31 cellular contexts compared by ENCODE assay signal in the genomic region with DNA sequence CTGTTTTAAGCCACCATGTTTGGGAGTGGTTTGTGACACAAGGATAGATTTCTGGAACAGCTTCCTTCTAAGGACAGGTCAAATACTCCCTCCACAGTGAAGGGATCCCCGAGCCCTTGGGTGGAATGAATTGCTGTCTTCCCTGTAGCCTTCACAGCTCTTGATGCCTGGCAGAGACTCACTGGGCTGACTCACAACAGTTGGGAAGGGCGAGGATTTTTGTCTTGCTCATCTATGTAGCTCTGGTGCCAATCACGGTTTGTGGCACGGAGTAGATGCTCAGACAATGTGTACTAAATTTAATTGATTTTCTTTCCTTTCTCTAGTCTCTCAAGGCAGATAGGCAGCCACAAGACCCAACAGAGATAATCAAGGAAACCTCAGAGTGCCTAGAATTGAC.
"Had no signal": no experiment of that assay in that cellular context is flagged by ENCODE, and none has a peak within 500 bp of the region (broad histone marks: within the 10 kb centered on the region; RNA-seq: fewer than 3 reads in every experiment).

No MANE protein-coding gene starts in this region.

- H3K27ac ChIP-seq: neutrophil, ovary, prostate gland, thoracic aorta, WERI-Rb-1 had no signal

- ATAC-seq: effector memory CD8-positive, alpha-beta T cell; left colon; sciatic nerve; stimulated activated effector memory CD8-positive, alpha-beta T cell treated with anti-CD3 and anti-CD28 coated beads, Interleukin-12 subunit alpha, Interleukin-12 subunit beta, amount 100 ng/mL, for 72 hours had no signal

- H3K27me3 ChIP-seq: neutrophil, ovary had no signal

- H3K36me3 ChIP-seq: neutrophil, ovary, prostate gland, thoracic aorta, WERI-Rb-1 had no signal

- H3K27me3 Mint-ChIP-seq: effector memory CD8-positive, alpha-beta T cell; stimulated activated naive CD8-positive, alpha-beta T cell treated with anti-CD3 and anti-CD28 coated beads, Interleukin-15, Interleukin-2, amounts not matched to agents 100 ng/mL and 50 ng/mL, for 24 hours had no signal

- H3K4me3 Mint-ChIP-seq: mesothelial cell of epicardium; naive B cell; nephron progenitor cell; stimulated activated effector memory CD8-positive, alpha-beta T cell treated with anti-CD3 and anti-CD28 coated beads, Interleukin-12 subunit alpha, Interleukin-12 subunit beta, amount 100 ng/mL, for 72 hours; stimulated activated naive CD8-positive, alpha-beta T cell treated with anti-CD3 and anti-CD28 coated beads, Interleukin-15, Interleukin-2, amounts not matched to agents 100 ng/mL and 50 ng/mL, for 24 hours had no signal

- H3K36me3 Mint-ChIP-seq: mesothelial cell of epicardium, naive B cell had no signal

- H3K27ac Mint-ChIP-seq: activated T-helper 2 cell treated with anti-CD3 and anti-CD28 coated beads, Interferon-gamma antibody, Interleukin-2, Interleukin-4, amounts not matched to agents 10 μg/mL and 5 μg/mL and 100 μg/mL, durations not matched to agents 14 hours and 24 hours and 36 hours; mesothelial cell of epicardium; nephron progenitor cell; stimulated activated effector memory CD8-positive, alpha-beta T cell treated with anti-CD3 and anti-CD28 coated beads, Interleukin-12 subunit alpha, Interleukin-12 subunit beta, amount 100 ng/mL, for 72 hours had no signal

- H3K9me3 ChIP-seq: ovary, prostate gland, thoracic aorta had no signal

- H3K9me3 Mint-ChIP-seq: effector memory CD8-positive, alpha-beta T cell; mesothelial cell of epicardium; naive B cell; stimulated activated effector memory CD8-positive, alpha-beta T cell treated with anti-CD3 and anti-CD28 coated beads, Interleukin-12 subunit alpha, Interleukin-12 subunit beta, amount 100 ng/mL, for 72 hours had no signal

- H3K4me1 ChIP-seq: prostate gland had no signal

- DNase-seq: activated CD4-positive, CD25-positive, alpha-beta regulatory T cell treated with anti-CD3 and anti-CD28 coated beads, Interleukin-2, amount 50 U/mL, for 72 hours; activated CD8-positive, alpha-beta memory T cell treated with anti-CD3 and anti-CD28 coated beads, Interleukin-2, amount 50 U/mL, for 4 hours; activated naive CD4-positive, alpha-beta T cell; activated T-cell treated with anti-CD3 and anti-CD28 coated beads, Interleukin-2, amount 50 U/mL, for 1 hour; amniotic stem cell; caudate nucleus; cortex of kidney; effector memory CD8-positive, alpha-beta T cell; foreskin fibroblast; head of caudate nucleus; hippocampal formation; kidney; left colon; mammary epithelial cell; naive B cell; nephron progenitor cell; ovary; retina; small intestine; stimulated activated CD4-positive, alpha-beta T cell treated with anti-CD3 and anti-CD28 coated beads, Interleukin-4, amount 100 ng/mL, for 24 hours; T-helper 9 cell; trophoblast cell; WERI-Rb-1 had no signal

- H3K4me3 ChIP-seq: ovary, prostate gland, thoracic aorta had no signal
